8 cellular contexts compared by ENCODE assay signal in genomic region chr17:37488009-37488604, GRCh38. TPM values are rescaled to one million over a fixed set of nuclear protein-coding genes. Genes with fewer than 3 reads are reported as not detected.
DNase-seq lines count a peak whose midpoint lies in the region; ATAC-seq and TF ChIP-seq lines count a peak whose summit lies in the region.

No MANE protein-coding gene starts in this region.

- H3K36me3 ChIP-seq in CD8-positive, alpha-beta T cell (ENCODE audit: insufficient read depth, low read length) = no peaks in the 10 kb centered on the region
- no peaks in the 10 kb centered on the region for H3K36me3 ChIP-seq in HUES48 (ENCODE audit: control insufficient read depth, insufficient read depth, low read length)
- H3K36me3 ChIP-seq in stomach smooth muscle (ENCODE audit: control insufficient read depth in 2 of 2, insufficient read depth in 2 of 2, low read length in 2 of 2) = no peaks in the 10 kb centered on the region

- CTCF ChIA-PET in CD8-positive, alpha-beta T cell (lab: Charles Lee) = interaction anchor here (1.2 kb wide), 1 partner anchor 10 kb away, joined by 4 read pairs; no protein-coding TSS in a partner anchor

- intact Hi-C loops in CD8-positive, alpha-beta T cell (cut with DNase I, micrococcal nuclease) = loop anchor here in 1 of 2 experiments (5.0 kb wide), 1 partner anchor 864 kb away; the partner anchor contains the start of gene SOCS7

- H3K27me3 Mint-ChIP-seq in CD8-positive, alpha-beta T cell (ENCODE audit: low read depth) = no peaks in the 10 kb centered on the region
- no peaks in the 10 kb centered on the region for H3K27me3 Mint-ChIP-seq in central memory CD8-positive, alpha-beta T cell

- DNase-seq in CD8-positive, alpha-beta T cell = no peak
- DNase-seq in central memory CD8-positive, alpha-beta T cell (ENCODE audit: low spot score in 2 of 2) = no peak
- peak; percentile 97 for DNase-seq in kidney glomerular epithelial cell (lab: John Stamatoyannopoulos, UW)

- no peak overlapping the region for H3K27ac Mint-ChIP-seq in CD8-positive, alpha-beta T cell
- no peak overlapping the region for H3K27ac Mint-ChIP-seq in central memory CD8-positive, alpha-beta T cell (ENCODE audit: low read depth)

- H3K27ac ChIP-seq in CD8-positive, alpha-beta T cell (ENCODE audit: low read depth, low read length) = no peak overlapping the region
- H3K27ac ChIP-seq in HUES48 (ENCODE audit: low read depth, low read length) = peak overlapping the region; percentile 57
- no peak overlapping the region for H3K27ac ChIP-seq in stomach smooth muscle (ENCODE audit: low read length)

- no peaks in the 10 kb centered on the region for H3K9me3 ChIP-seq in CD8-positive, alpha-beta T cell (ENCODE audit: low read length)
- H3K9me3 ChIP-seq in HUES48 (ENCODE audit: control insufficient read depth, insufficient read depth, low read length) (no peaks in the 10 kb centered on the region), stomach smooth muscle (ENCODE audit: control insufficient read depth in 2 of 2, low read length in 2 of 2) (no peaks in the 10 kb centered on the region)

- POLR2A ChIA-PET in CD8-positive, alpha-beta T cell (lab: Charles Lee) = no interaction called here

- H3K36me3 Mint-ChIP-seq in CD8-positive, alpha-beta T cell = peaks cover 3% of the 10 kb centered on the region
- peaks cover 14% of the 10 kb centered on the region for H3K36me3 Mint-ChIP-seq in central memory CD8-positive, alpha-beta T cell (ENCODE audit: insufficient read depth)

- H3K9me3 Mint-ChIP-seq in CD8-positive, alpha-beta T cell = no peaks in the 10 kb centered on the region
- no peaks in the 10 kb centered on the region for H3K9me3 Mint-ChIP-seq in central memory CD8-positive, alpha-beta T cell

- TF ChIP-seq CTCF in CD8-positive, alpha-beta T cell (IDR thresholded peaks at IDR 0.05) = no peak

- ATAC-seq in CD8-positive, alpha-beta T cell = no peak
- ATAC-seq in central memory CD8-positive, alpha-beta T cell (replicated peaks; ENCODE audit: extremely low read depth, poor library complexity, severe bottlenecking) = no peak
- ATAC-seq in GM19467 (IDR thresholded peaks at IDR 0.05; ENCODE audit: unreplicated experiment) = no peak
- no peak for ATAC-seq in HG03432 (IDR thresholded peaks at IDR 0.05; ENCODE audit: unreplicated experiment)

- H3K4me1 Mint-ChIP-seq in CD8-positive, alpha-beta T cell (ENCODE audit: low read depth) = peaks cover 27% of the 10 kb centered on the region
- H3K4me1 Mint-ChIP-seq in central memory CD8-positive, alpha-beta T cell = peaks cover 14% of the 10 kb centered on the region

- peak overlapping the region; percentile 90 for H3K4me3 Mint-ChIP-seq in CD8-positive, alpha-beta T cell
- peak overlapping the region; percentile 86 for H3K4me3 Mint-ChIP-seq in central memory CD8-positive, alpha-beta T cell

- no peak overlapping the region for H3K4me3 ChIP-seq in CD8-positive, alpha-beta T cell (ENCODE audit: low read depth, low read length)
- H3K4me3 ChIP-seq in HUES48 (ENCODE audit: low read depth, low read length) (peak overlapping the region; percentile 79), stomach smooth muscle (ENCODE audit: low read length in 2 of 2) (peak overlapping the region; percentile 85 to 96)

- no peaks in the 10 kb centered on the region for H3K27me3 ChIP-seq in CD8-positive, alpha-beta T cell (ENCODE audit: insufficient read depth, low read length)
- H3K27me3 ChIP-seq in HUES48 (ENCODE audit: control insufficient read depth, insufficient read depth, low read length) (peaks cover 6% of the 10 kb centered on the region), stomach smooth muscle (ENCODE audit: control insufficient read depth in 1 of 2, insufficient read depth in 2 of 2, low read length in 2 of 2) (no peaks in the 10 kb centered on the region)

- H3K9ac ChIP-seq in HUES48 (ENCODE audit: low read depth, low read length) (no peak overlapping the region), stomach smooth muscle (ENCODE audit: low read length in 2 of 2) (peak overlapping the region in 1 of 2 donors; percentile 72)

- H3K4me1 ChIP-seq in CD8-positive, alpha-beta T cell (ENCODE audit: insufficient read depth, low read length) = peaks cover 26% of the 10 kb centered on the region
- H3K4me1 ChIP-seq in HUES48 (ENCODE audit: control insufficient read depth, insufficient read depth, low read length) (peaks cover 36% of the 10 kb centered on the region), stomach smooth muscle (ENCODE audit: control insufficient read depth, insufficient read depth, low read length) (peaks cover 24% of the 10 kb centered on the region)

TF ChIP-seq in PFSK-1, 5 proteins besides CTCF, POLR2A, EP300 and RAD21:
- TF ChIP-seq SIN3A (IDR thresholded peaks at IDR 0.05; ENCODE audit: borderline replicate concordance, insufficient read depth, low read length) = peak; percentile 57; the same call in 1 of the 2 replicates
- TF ChIP-seq POLR2AphosphoS5 (IDR thresholded peaks at IDR 0.05; ENCODE audit: low read depth, low read length) = no peak
- TF ChIP-seq FOXP2 (optimal IDR thresholded peaks at IDR 0.05; ENCODE audit: borderline replicate concordance, extremely low read depth, extremely low read length, insufficient read depth) = no peak
- TF ChIP-seq TAF1 (IDR thresholded peaks at IDR 0.05; ENCODE audit: borderline replicate concordance, insufficient read depth, low read length) = no peak

RNA-seq across cellular contexts. Expression of gene DUSP14, which starts 1.6 kb away (rescaled TPM):
- total RNA-seq in CD8-positive, alpha-beta T cell = 1 to 10 TPM; 5.5 to 6.8 TPM
- 81.6 TPM for polyA plus RNA-seq in PFSK-1 (2012; ENCODE audit: insufficient read length, low read depth)
